In genomic region chr4:102055805-102056204, GRCh38 we compare ENCODE assay signal across 15 cellular contexts.
"Had no signal": no experiment of that assay in that cellular context is flagged by ENCODE, and none has a peak within 500 bp of the region (broad histone marks: within the 10 kb centered on the region; RNA-seq: fewer than 3 reads in every experiment).

No MANE protein-coding gene starts in this region.

- H3K9me3 Mint-ChIP-seq: activated naive CD8-positive, alpha-beta T cell treated with anti-CD3 and anti-CD28 coated beads, Interleukin-2, amount 10 ng/mL, durations not matched to agents 7 days and 5 days had no signal

- ATAC-seq: activated CD8-positive, alpha-beta memory T cell treated with anti-CD3 and anti-CD28 coated beads, Interleukin-2, amount 10 ng/mL, durations not matched to agents 7 days and 5 days; heart right ventricle; T-helper 17 cell had no signal

- H3K36me3 ChIP-seq: heart right ventricle, left ventricle myocardium inferior, right atrium auricular region had no signal

- H3K27me3 ChIP-seq: heart right ventricle, right atrium auricular region had no signal

- H3K27ac Mint-ChIP-seq: activated CD8-positive, alpha-beta memory T cell treated with anti-CD3 and anti-CD28 coated beads, Interleukin-2, amount 10 ng/mL, durations not matched to agents 7 days and 5 days; activated naive CD8-positive, alpha-beta T cell treated with anti-CD3 and anti-CD28 coated beads, Interleukin-2, amount 10 ng/mL, durations not matched to agents 7 days and 5 days; T-helper 17 cell had no signal

- H3K9me3 ChIP-seq: heart right ventricle, left ventricle myocardium inferior, right atrium auricular region had no signal

- H3K4me1 Mint-ChIP-seq: activated CD8-positive, alpha-beta memory T cell treated with anti-CD3 and anti-CD28 coated beads, Interleukin-2, amount 10 ng/mL, durations not matched to agents 7 days and 5 days; activated naive CD8-positive, alpha-beta T cell treated with anti-CD3 and anti-CD28 coated beads, Interleukin-2, amount 10 ng/mL, durations not matched to agents 7 days and 5 days; T-helper 17 cell had no signal

- DNase-seq: activated CD4-positive, alpha-beta T cell treated with anti-CD3 and anti-CD28 coated beads, Interleukin-2, amount 50 U/mL, for 48 hours; activated CD4-positive, CD25-positive, alpha-beta regulatory T cell treated with anti-CD3 and anti-CD28 coated beads, Interleukin-2, amount 50 U/mL, for 72 hours; activated CD8-positive, alpha-beta memory T cell treated with anti-CD3 and anti-CD28 coated beads, Interleukin-2, amount 10 ng/mL, durations not matched to agents 7 days and 5 days; activated gamma-delta T cell; activated naive CD8-positive, alpha-beta T cell treated with anti-CD3 and anti-CD28 coated beads, Interleukin-2, amount 10 ng/mL, durations not matched to agents 7 days and 5 days; activated T-cell treated with anti-CD3 and anti-CD28 coated beads, Interleukin-2, amount 50 U/mL, for 48 hours; aorta; heart right ventricle; left ventricle myocardium inferior; mesenchymal stem cell; small intestine; T-helper 17 cell had no signal

- FAIRE-seq: keratinocyte, urothelium cell line had no signal

- H3K4me3 ChIP-seq: heart right ventricle, left ventricle myocardium inferior, right atrium auricular region had no signal

- H3K4me3 Mint-ChIP-seq: activated CD8-positive, alpha-beta memory T cell treated with anti-CD3 and anti-CD28 coated beads, Interleukin-2, amount 10 ng/mL, durations not matched to agents 7 days and 5 days; activated naive CD8-positive, alpha-beta T cell treated with anti-CD3 and anti-CD28 coated beads, Interleukin-2, amount 10 ng/mL, durations not matched to agents 7 days and 5 days; T-helper 17 cell had no signal

- H3K4me1 ChIP-seq: heart right ventricle, left ventricle myocardium inferior, right atrium auricular region had no signal

- H3K36me3 Mint-ChIP-seq: activated CD8-positive, alpha-beta memory T cell treated with anti-CD3 and anti-CD28 coated beads, Interleukin-2, amount 10 ng/mL, durations not matched to agents 7 days and 5 days; activated naive CD8-positive, alpha-beta T cell treated with anti-CD3 and anti-CD28 coated beads, Interleukin-2, amount 10 ng/mL, durations not matched to agents 7 days and 5 days had no signal

- H3K27ac ChIP-seq: heart right ventricle, left ventricle myocardium inferior, right atrium auricular region had no signal
